Comparison of ENCODE assay signal across 1 cellular context in the genomic region with DNA sequence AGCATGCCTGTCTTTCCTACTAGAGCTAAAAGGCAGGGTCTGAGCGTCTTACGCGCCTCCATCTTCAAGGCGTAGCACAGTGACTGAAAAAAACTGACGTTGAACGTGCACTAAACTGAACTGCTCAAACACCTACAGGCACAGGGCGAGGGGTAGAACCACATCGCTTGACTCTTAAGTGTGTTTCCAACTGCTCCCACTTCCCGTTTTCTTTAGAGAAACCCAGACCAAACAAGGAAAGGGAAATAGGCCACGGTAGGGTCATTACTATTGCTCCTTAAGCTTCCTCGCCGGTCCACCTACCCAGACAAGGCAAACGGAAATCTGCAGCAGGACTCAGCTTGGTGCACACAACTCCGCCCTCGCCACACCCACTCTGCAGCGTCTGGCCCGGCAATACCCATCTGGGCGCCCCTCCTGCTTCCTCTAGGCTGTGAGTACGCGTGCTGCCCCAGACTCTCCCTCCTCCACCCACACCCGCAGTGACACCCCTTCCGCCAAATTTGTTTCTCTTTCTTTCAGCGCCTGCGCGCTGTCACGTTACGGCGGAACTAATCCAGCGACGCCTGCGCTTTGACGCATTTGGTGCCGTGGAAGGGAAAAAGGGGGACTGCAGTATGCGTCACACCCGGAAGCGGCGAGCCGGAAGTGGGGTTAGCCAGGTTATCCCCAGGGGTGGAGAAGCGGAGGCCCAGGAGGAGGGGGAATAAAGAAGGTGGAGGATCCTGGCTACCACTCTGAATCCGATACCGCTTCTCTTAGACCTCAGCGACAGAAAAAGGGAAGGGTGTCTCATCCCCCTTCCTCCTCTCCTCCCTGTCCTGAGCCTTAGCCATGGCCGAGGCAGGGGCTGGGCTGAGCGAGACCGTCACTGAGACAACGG.
A peak's percentile ranks its signal among the peaks of the same experiment; 100 is the strongest.
TF ChIP-seq lines count a peak whose summit lies in the region.

A gene with protein sequence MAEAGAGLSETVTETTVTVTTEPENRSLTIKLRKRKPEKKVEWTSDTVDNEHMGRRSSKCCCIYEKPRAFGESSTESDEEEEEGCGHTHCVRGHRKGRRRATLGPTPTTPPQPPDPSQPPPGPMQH (plus strand): TSS at position 622 of the 883 bp plus-strand sequence. CDS start 213 bp downstream, at position 835.

TF ChIP-seq in GM12878, 131 proteins besides CTCF, POLR2A, EP300 and RAD21 (continued from another document):
- TF ChIP-seq, protein P1, sequence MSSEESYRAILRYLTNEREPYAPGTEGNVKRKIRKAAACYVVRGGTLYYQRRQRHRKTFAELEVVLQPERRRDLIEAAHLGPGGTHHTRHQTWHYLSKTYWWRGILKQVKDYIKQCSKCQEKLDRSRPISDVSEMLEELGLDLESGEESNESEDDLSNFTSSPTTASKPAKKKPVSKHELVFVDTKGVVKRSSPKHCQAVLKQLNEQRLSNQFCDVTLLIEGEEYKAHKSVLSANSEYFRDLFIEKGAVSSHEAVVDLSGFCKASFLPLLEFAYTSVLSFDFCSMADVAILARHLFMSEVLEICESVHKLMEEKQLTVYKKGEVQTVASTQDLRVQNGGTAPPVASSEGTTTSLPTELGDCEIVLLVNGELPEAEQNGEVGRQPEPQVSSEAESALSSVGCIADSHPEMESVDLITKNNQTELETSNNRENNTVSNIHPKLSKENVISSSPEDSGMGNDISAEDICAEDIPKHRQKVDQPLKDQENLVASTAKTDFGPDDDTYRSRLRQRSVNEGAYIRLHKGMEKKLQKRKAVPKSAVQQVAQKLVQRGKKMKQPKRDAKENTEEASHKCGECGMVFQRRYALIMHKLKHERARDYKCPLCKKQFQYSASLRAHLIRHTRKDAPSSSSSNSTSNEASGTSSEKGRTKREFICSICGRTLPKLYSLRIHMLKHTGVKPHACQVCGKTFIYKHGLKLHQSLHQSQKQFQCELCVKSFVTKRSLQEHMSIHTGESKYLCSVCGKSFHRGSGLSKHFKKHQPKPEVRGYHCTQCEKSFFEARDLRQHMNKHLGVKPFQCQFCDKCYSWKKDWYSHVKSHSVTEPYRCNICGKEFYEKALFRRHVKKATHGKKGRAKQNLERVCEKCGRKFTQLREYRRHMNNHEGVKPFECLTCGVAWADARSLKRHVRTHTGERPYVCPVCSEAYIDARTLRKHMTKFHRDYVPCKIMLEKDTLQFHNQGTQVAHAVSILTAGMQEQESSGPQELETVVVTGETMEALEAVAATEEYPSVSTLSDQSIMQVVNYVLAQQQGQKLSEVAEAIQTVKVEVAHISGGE (CRISPR knock-in tag; IDR thresholded peaks at IDR 0.05): peak; percentile 85
- TF ChIP-seq, protein P2, sequence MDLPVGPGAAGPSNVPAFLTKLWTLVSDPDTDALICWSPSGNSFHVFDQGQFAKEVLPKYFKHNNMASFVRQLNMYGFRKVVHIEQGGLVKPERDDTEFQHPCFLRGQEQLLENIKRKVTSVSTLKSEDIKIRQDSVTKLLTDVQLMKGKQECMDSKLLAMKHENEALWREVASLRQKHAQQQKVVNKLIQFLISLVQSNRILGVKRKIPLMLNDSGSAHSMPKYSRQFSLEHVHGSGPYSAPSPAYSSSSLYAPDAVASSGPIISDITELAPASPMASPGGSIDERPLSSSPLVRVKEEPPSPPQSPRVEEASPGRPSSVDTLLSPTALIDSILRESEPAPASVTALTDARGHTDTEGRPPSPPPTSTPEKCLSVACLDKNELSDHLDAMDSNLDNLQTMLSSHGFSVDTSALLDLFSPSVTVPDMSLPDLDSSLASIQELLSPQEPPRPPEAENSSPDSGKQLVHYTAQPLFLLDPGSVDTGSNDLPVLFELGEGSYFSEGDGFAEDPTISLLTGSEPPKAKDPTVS (IDR thresholded peaks at IDR 0.05; ENCODE audit: low read depth, low read length): 0 out of 2 replicates have a peak, but pooled peaks have one; percentile 26
- peak; percentile 98 for TF ChIP-seq IKZF1 (conservative IDR thresholded peaks at IDR 0.05)
- TF ChIP-seq, protein P3, sequence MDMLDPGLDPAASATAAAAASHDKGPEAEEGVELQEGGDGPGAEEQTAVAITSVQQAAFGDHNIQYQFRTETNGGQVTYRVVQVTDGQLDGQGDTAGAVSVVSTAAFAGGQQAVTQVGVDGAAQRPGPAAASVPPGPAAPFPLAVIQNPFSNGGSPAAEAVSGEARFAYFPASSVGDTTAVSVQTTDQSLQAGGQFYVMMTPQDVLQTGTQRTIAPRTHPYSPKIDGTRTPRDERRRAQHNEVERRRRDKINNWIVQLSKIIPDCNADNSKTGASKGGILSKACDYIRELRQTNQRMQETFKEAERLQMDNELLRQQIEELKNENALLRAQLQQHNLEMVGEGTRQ (IDR thresholded peaks at IDR 0.05; ENCODE audit: borderline replicate concordance, low read depth, low read length): no peak
- no peak for TF ChIP-seq FOS (IDR thresholded peaks at IDR 0.05; ENCODE audit: borderline replicate concordance, extremely low read depth, insufficient read length)
- TF ChIP-seq MEF2B (IDR thresholded peaks at IDR 0.05; ENCODE audit: partially characterized antibody, poor library complexity, severe bottlenecking): peak; percentile 78
- peak; percentile 57 for TF ChIP-seq RELA (IDR thresholded peaks at IDR 0.05; ENCODE audit: borderline replicate concordance, partially characterized antibody)
- TF ChIP-seq CBFB (IDR thresholded peaks at IDR 0.05; ENCODE audit: low read depth): no peak
- TF ChIP-seq ZNF217 (IDR thresholded peaks at IDR 0.05): no peak
- TF ChIP-seq ZBED1 (IDR thresholded peaks at IDR 0.05; ENCODE audit: borderline replicate concordance): peak; percentile 70; the same call in 1 of the 2 replicates
